24 cellular contexts compared by ENCODE assay signal in genomic region chr1:168972225-168972624, GRCh38.
"Had no signal": no experiment of that assay in that cellular context is flagged by ENCODE, and none has a peak within 500 bp of the region (broad histone marks: within the 10 kb centered on the region; RNA-seq: fewer than 3 reads in every experiment).

No MANE protein-coding gene starts in this region.

- H3K27me3 ChIP-seq: ascending aorta, brain microvascular endothelial cell, gastrocnemius medialis, neural progenitor cell, sigmoid colon, stomach had no signal

- ATAC-seq: activated naive CD4-positive, alpha-beta T cell treated with anti-CD3 and anti-CD28 coated beads, Interleukin-2, amount 50 U/mL, for 72 hours; activated T-helper 17 cell treated with anti-CD3 and anti-CD28 coated beads, Interleukin-2, amount 50 U/mL, for 72 hours; gastrocnemius medialis; left cardiac atrium; naive thymus-derived CD4-positive, alpha-beta T cell; stimulated activated memory B cell treated with anti-CD40 and anti-IgM and Interleukin-4, amounts not matched to agents 10 μg/mL and 1 μg/mL and 100 μg/mL, for 72 hours; WTC11 had no signal

- H3K4me1 ChIP-seq: ascending aorta had no signal

- H3K27ac ChIP-seq: ascending aorta, brain microvascular endothelial cell, gastrocnemius medialis, neural progenitor cell had no signal

- H3K36me3 ChIP-seq: ascending aorta, brain microvascular endothelial cell, gastrocnemius medialis, neural progenitor cell, sigmoid colon, stomach had no signal

- H3K9me3 ChIP-seq: ascending aorta, gastrocnemius medialis, sigmoid colon, stomach had no signal

- H3K4me3 ChIP-seq: ascending aorta, gastrocnemius medialis, neural progenitor cell, sigmoid colon, smooth muscle cell, stomach had no signal

- DNase-seq: activated CD4-positive, alpha-beta T cell treated with anti-CD3 and anti-CD28 coated beads, Interleukin-2, amount 50 U/mL, for 4 hours; activated CD8-positive, alpha-beta memory T cell treated with anti-CD3 and anti-CD28 coated beads for 24 hours; activated CD8-positive, alpha-beta memory T cell treated with anti-CD3 and anti-CD28 coated beads, Interleukin-2, amount 50 U/mL, for 4 hours; activated T-cell treated with anti-CD3 and anti-CD28 coated beads, Interleukin-2, amount 50 U/mL, for 24 hours; brain microvascular endothelial cell; effector memory CD4-positive, alpha-beta T cell; gastrocnemius medialis; hippocampal formation; left cardiac atrium; mesendoderm; naive thymus-derived CD4-positive, alpha-beta T cell; retina; sigmoid colon; stimulated activated CD4-positive, alpha-beta T cell treated with anti-CD3 and anti-CD28 coated beads, Interleukin-15, amount 100 ng/mL, for 24 hours; T-helper 1 cell; T-helper 9 cell had no signal
